ENCODE assay signal across 1 cellular context in the genomic region with DNA sequence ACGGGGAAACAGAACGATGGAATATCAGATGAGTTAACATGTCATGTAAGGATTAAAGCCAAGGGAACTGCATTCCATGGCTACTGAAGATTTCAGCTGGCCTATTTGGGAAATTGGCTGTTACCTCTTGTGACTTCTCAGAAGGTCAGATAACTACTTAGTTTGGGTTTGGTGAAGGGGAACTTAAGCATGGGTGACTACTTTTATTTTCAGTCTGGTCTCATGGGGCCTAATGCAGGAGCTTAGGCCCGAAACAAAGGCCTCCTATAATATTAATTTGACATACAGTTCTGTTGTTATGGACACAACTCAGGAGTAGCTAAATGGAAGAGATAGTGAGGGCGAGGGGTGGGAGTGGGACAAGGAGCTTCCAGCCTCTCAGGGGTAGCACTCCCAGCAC.
TF ChIP-seq lines count a peak whose summit lies in the region.

No MANE protein-coding gene starts in this region.

TF ChIP-seq in K562, 482 proteins besides CTCF, POLR2A, EP300 and RAD21 (continued from another document):
- TF ChIP-seq, protein P1, sequence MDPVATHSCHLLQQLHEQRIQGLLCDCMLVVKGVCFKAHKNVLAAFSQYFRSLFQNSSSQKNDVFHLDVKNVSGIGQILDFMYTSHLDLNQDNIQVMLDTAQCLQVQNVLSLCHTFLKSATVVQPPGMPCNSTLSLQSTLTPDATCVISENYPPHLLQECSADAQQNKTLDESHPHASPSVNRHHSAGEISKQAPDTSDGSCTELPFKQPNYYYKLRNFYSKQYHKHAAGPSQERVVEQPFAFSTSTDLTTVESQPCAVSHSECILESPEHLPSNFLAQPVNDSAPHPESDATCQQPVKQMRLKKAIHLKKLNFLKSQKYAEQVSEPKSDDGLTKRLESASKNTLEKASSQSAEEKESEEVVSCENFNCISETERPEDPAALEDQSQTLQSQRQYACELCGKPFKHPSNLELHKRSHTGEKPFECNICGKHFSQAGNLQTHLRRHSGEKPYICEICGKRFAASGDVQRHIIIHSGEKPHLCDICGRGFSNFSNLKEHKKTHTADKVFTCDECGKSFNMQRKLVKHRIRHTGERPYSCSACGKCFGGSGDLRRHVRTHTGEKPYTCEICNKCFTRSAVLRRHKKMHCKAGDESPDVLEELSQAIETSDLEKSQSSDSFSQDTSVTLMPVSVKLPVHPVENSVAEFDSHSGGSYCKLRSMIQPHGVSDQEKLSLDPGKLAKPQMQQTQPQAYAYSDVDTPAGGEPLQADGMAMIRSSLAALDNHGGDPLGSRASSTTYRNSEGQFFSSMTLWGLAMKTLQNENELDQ (CRISPR knock-in tag; IDR thresholded peaks at IDR 0.05; ENCODE audit: borderline replicate concordance): no peak
- TF ChIP-seq, protein P2, sequence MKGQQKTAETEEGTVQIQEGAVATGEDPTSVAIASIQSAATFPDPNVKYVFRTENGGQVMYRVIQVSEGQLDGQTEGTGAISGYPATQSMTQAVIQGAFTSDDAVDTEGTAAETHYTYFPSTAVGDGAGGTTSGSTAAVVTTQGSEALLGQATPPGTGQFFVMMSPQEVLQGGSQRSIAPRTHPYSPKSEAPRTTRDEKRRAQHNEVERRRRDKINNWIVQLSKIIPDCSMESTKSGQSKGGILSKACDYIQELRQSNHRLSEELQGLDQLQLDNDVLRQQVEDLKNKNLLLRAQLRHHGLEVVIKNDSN (CRISPR knock-in tag; IDR thresholded peaks at IDR 0.05): no peak
- TF ChIP-seq MBD2 (IDR thresholded peaks at IDR 0.05; ENCODE audit: borderline replicate concordance, low read depth): no peak
- TF ChIP-seq, protein P3, sequence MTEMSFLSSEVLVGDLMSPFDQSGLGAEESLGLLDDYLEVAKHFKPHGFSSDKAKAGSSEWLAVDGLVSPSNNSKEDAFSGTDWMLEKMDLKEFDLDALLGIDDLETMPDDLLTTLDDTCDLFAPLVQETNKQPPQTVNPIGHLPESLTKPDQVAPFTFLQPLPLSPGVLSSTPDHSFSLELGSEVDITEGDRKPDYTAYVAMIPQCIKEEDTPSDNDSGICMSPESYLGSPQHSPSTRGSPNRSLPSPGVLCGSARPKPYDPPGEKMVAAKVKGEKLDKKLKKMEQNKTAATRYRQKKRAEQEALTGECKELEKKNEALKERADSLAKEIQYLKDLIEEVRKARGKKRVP (CRISPR knock-in tag; IDR thresholded peaks at IDR 0.05): no peak
- no peak for TF ChIP-seq NFE2 (IDR thresholded peaks at IDR 0.05; ENCODE audit: low read depth)
- no peak for TF ChIP-seq FOXA1 (IDR thresholded peaks at IDR 0.05; ENCODE audit: borderline replicate concordance)
